In genomic region chr11:57657290-57658022, GRCh38 we compare ENCODE assay signal across 8 cellular contexts. TPM values are rescaled to one million over a fixed set of nuclear protein-coding genes. Genes with fewer than 3 reads are reported as not detected.
DNase-seq lines count a peak whose midpoint lies in the region; ATAC-seq and TF ChIP-seq lines count a peak whose summit lies in the region.

TSS of gene CLP1 (plus strand) at chr11:57657762. CDS start at chr11:57659477, 1,715 bp downstream.

- H3K4me3 ChIP-seq in RWPE2 (ENCODE audit: severe bottlenecking): peak within 1 kb of the TSS; percentile 65

- H3K4me3 Mint-ChIP-seq in activated T-helper 2 cell treated with anti-CD3 and anti-CD28 coated beads, Interferon-gamma antibody, Interleukin-2, Interleukin-4, amounts not matched to agents 10 μg/mL and 5 μg/mL and 100 μg/mL, durations not matched to agents 14 hours and 24 hours and 36 hours (ENCODE audit: low read depth): peak within 1 kb of the TSS; percentile 99
- peak within 1 kb of the TSS; percentile 97 for H3K4me3 Mint-ChIP-seq in natural killer cell treated with Interleukin-12 subunit alpha and Interleukin-12 subunit beta and Interleukin-15 and Interleukin-18, amount 100 ng/mL, for 72 hours

- peak within 1 kb of the TSS; percentile 32 for H3K27ac ChIP-seq in RWPE2 (ENCODE audit: poor library complexity, severe bottlenecking)

- no peaks in the 10 kb centered on the region for H3K9me3 ChIP-seq in RWPE2 (ENCODE audit: severe bottlenecking)

- peaks cover 35% of the 10 kb centered on the region for H3K36me3 Mint-ChIP-seq in activated T-helper 2 cell treated with anti-CD3 and anti-CD28 coated beads, Interferon-gamma antibody, Interleukin-2, Interleukin-4, amounts not matched to agents 10 μg/mL and 5 μg/mL and 100 μg/mL, durations not matched to agents 14 hours and 24 hours and 36 hours (ENCODE audit: low read depth)
- H3K36me3 Mint-ChIP-seq in natural killer cell treated with Interleukin-12 subunit alpha and Interleukin-12 subunit beta and Interleukin-15 and Interleukin-18, amount 100 ng/mL, for 72 hours: peaks cover 4% of the 10 kb centered on the region

- no peaks in the 10 kb centered on the region for H3K27me3 Mint-ChIP-seq in activated T-helper 2 cell treated with anti-CD3 and anti-CD28 coated beads, Interferon-gamma antibody, Interleukin-2, Interleukin-4, amounts not matched to agents 10 μg/mL and 5 μg/mL and 100 μg/mL, durations not matched to agents 14 hours and 24 hours and 36 hours (ENCODE audit: low read depth)
- H3K27me3 Mint-ChIP-seq in natural killer cell treated with Interleukin-12 subunit alpha and Interleukin-12 subunit beta and Interleukin-15 and Interleukin-18, amount 100 ng/mL, for 72 hours: no peaks in the 10 kb centered on the region

- intact Hi-C loops in activated T-helper 2 cell treated with anti-CD3 and anti-CD28 coated beads, Interferon-gamma antibody, Interleukin-2, Interleukin-4, amounts not matched to agents 10 μg/mL and 5 μg/mL and 100 μg/mL, durations not matched to agents 14 hours and 24 hours and 36 hours (cut with micrococcal nuclease): loop anchor here (1.0 to 2.0 kb wide), 5 partner anchors 10 to 921 kb away; partner anchors contain the start of genes MED19, SELENOH, TIMM10 and TMX2

- DNase-seq in EH (ENCODE audit: low read depth) (peak; percentile 99), H4 (ENCODE audit: low spot score) (peak; percentile 99), LoVo (ENCODE audit: low spot score) (peak; percentile 97), RWPE2 (ENCODE audit: low spot score) (peak; percentile 98), fibroblast of peridontal ligament (ENCODE audit: extremely low read depth) (peak; percentile 98)
- DNase-seq in activated T-helper 2 cell treated with anti-CD3 and anti-CD28 coated beads, Interferon-gamma antibody, Interleukin-2, Interleukin-4, amounts not matched to agents 10 μg/mL and 5 μg/mL and 100 μg/mL, durations not matched to agents 14 hours and 24 hours and 36 hours (ENCODE audit: low spot score): peak; percentile 99
- DNase-seq in natural killer cell treated with Interleukin-12 subunit alpha and Interleukin-12 subunit beta and Interleukin-15 and Interleukin-18, amount 100 ng/mL, for 72 hours (ENCODE audit: low spot score): peak; percentile 99
- DNase-seq in stimulated activated naive CD8-positive, alpha-beta T cell treated with anti-CD3 and anti-CD28 coated beads, Interleukin-15, Interleukin-2, amounts not matched to agents 100 U/mL and 50 U/mL, for 24 hours: peak; percentile 98

- H3K4me1 ChIP-seq in RWPE2 (ENCODE audit: insufficient read depth, poor library complexity, severe bottlenecking): peaks cover 4% of the 10 kb centered on the region

- H3K27ac Mint-ChIP-seq in activated T-helper 2 cell treated with anti-CD3 and anti-CD28 coated beads, Interferon-gamma antibody, Interleukin-2, Interleukin-4, amounts not matched to agents 10 μg/mL and 5 μg/mL and 100 μg/mL, durations not matched to agents 14 hours and 24 hours and 36 hours: peak within 1 kb of the TSS; percentile 94
- H3K27ac Mint-ChIP-seq in natural killer cell treated with Interleukin-12 subunit alpha and Interleukin-12 subunit beta and Interleukin-15 and Interleukin-18, amount 100 ng/mL, for 72 hours: peak within 1 kb of the TSS; percentile 83 to 96

- peak; percentile 98 for ATAC-seq in RWPE2 (ENCODE audit: low read depth)
- ATAC-seq in natural killer cell treated with Interleukin-12 subunit alpha and Interleukin-12 subunit beta and Interleukin-15 and Interleukin-18, amount 100 ng/mL, for 72 hours: peak; percentile 100
- ATAC-seq in stimulated activated naive CD8-positive, alpha-beta T cell treated with anti-CD3 and anti-CD28 coated beads, Interleukin-15, Interleukin-2, amounts not matched to agents 100 U/mL and 50 U/mL, for 24 hours: peak; percentile 99

- H3K36me3 ChIP-seq in RWPE2 (ENCODE audit: low read depth): peaks cover 36% of the 10 kb centered on the region

- TF ChIP-seq CTCF in RWPE2 (IDR thresholded peaks at IDR 0.05; ENCODE audit: poor library complexity, severe bottlenecking): no peak

- peaks cover 26% of the 10 kb centered on the region for H3K4me1 Mint-ChIP-seq in activated T-helper 2 cell treated with anti-CD3 and anti-CD28 coated beads, Interferon-gamma antibody, Interleukin-2, Interleukin-4, amounts not matched to agents 10 μg/mL and 5 μg/mL and 100 μg/mL, durations not matched to agents 14 hours and 24 hours and 36 hours (ENCODE audit: low read depth)
- H3K4me1 Mint-ChIP-seq in natural killer cell treated with Interleukin-12 subunit alpha and Interleukin-12 subunit beta and Interleukin-15 and Interleukin-18, amount 100 ng/mL, for 72 hours (ENCODE audit: low read depth in 2 of 2): peaks cover 30 to 33% of the 10 kb centered on the region in 2 donors

- no peaks in the 10 kb centered on the region for H3K27me3 ChIP-seq in RWPE2 (ENCODE audit: insufficient read depth, poor library complexity, severe bottlenecking)

- no peaks in the 10 kb centered on the region for H3K9me3 Mint-ChIP-seq in activated T-helper 2 cell treated with anti-CD3 and anti-CD28 coated beads, Interferon-gamma antibody, Interleukin-2, Interleukin-4, amounts not matched to agents 10 μg/mL and 5 μg/mL and 100 μg/mL, durations not matched to agents 14 hours and 24 hours and 36 hours
- H3K9me3 Mint-ChIP-seq in natural killer cell treated with Interleukin-12 subunit alpha and Interleukin-12 subunit beta and Interleukin-15 and Interleukin-18, amount 100 ng/mL, for 72 hours: no peaks in the 10 kb centered on the region

RNA-seq across cellular contexts. Expression of gene CLP1, which starts in this region (rescaled TPM):
- 24.4 and 27.5 TPM in 2 replicates for total RNA-seq in H4 (2014; rRNA removed; shearing (Covaris generic))
- total RNA-seq in activated T-helper 2 cell treated with anti-CD3 and anti-CD28 coated beads, Interferon-gamma antibody, Interleukin-2, Interleukin-4, amounts not matched to agents 10 μg/mL and 5 μg/mL and 100 μg/mL, durations not matched to agents 14 hours and 24 hours and 36 hours: 17.7 and 19.9 TPM in 2 replicates
- total RNA-seq in natural killer cell treated with Interleukin-12 subunit alpha and Interleukin-12 subunit beta and Interleukin-15 and Interleukin-18, amount 100 ng/mL, for 72 hours: 10 to 100 TPM; 16.5 to 23.0 TPM

Comparison
In these comparisons a context has a peak if more than half of its experiments do, and no peak if none do; other contexts are left out.
1. Peak in every context shown above with its lines: DNase-seq, ATAC-seq, H3K4me3 ChIP-seq and H3K27ac ChIP-seq.